13 cellular contexts compared by ENCODE assay signal in the genomic region with DNA sequence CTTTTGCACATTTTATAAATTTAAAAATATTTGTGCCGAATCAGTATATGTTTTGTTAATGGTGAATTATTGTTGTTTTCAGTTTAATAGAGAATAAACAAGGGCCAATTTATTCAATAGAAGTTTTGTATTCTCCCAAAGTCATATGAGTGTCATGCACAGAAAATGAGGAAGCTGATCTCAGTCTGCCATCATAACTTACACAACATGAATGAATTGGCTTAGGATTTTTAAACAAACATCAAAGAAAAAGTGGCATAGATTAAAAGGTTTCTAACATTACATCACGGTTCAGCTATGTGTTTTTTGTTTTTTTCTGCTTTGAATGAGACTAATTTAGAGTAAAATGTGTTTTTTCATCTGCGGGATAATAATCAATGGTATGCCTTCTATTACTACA.
A peak's percentile ranks its signal among the peaks of the same experiment; 100 is the strongest.
DNase-seq lines count a peak whose midpoint lies in the region; ATAC-seq and TF ChIP-seq lines count a peak whose summit lies in the region.
"Had no signal": no experiment of that assay in that cellular context is flagged by ENCODE, and none has a peak within 500 bp of the region (broad histone marks: within the 10 kb centered on the region; RNA-seq: fewer than 3 reads in every experiment).

No MANE protein-coding gene starts in this region.

- DNase-seq in H4 (ENCODE audit: low spot score), result peak; percentile 33
- DNase-seq in SK-MEL-5 (ENCODE audit: low read depth, low spot score), result peak; percentile 88
- DNase-seq in caudate nucleus (lab: John Stamatoyannopoulos, UW), result no peak
- DNase-seq in putamen (ENCODE audit: low spot score), result peak; percentile 48
- no peak for DNase-seq in tibial artery
- no peak for DNase-seq in stimulated activated CD4-positive, alpha-beta T cell treated with anti-CD3 and anti-CD28 coated beads, Interleukin-2, amount 100 ng/mL, for 48 hours
- DNase-seq: C1 segment of cervical spinal cord; CD4-positive, alpha-beta T cell; DMS79; GOT3; HCEC 1CT had no signal

- no peaks in the 10 kb centered on the region for H3K4me1 ChIP-seq in tibial artery

- no peak for TF ChIP-seq CTCF in tibial artery (IDR thresholded peaks at IDR 0.05)

- no peaks in the 10 kb centered on the region for H3K9me3 ChIP-seq in tibial artery

- H3K27me3 ChIP-seq in tibial artery, result no peaks in the 10 kb centered on the region

- in situ Hi-C loops in SK-MEL-5 (cut with HindIII; ENCODE audit: low pct_unique_long_range_greater_than_20kb, low sequenced_read_pairs), result no loop called here

- H3K36me3 ChIP-seq in tibial artery, result no peaks in the 10 kb centered on the region

- H3K27ac ChIP-seq in caudate nucleus (ENCODE audit: low read depth, low read length) (peak overlapping the region; percentile 10), tibial artery (no peak overlapping the region)

- H3K4me3 ChIP-seq in tibial artery, result no peak overlapping the region
- H3K4me3 ChIP-seq: GM12878 had no signal

- ATAC-seq in GM18517 (IDR thresholded peaks at IDR 0.05; ENCODE audit: unreplicated experiment), result no peak
- ATAC-seq: GM12878 had no signal

- intact Hi-C loops in tibial artery (cut with DNase I; ENCODE audit: low total_unique reads), result no loop called here

Comparison
In these comparisons a context has a peak if more than half of its experiments do, and no peak if none do; other contexts are left out.
1. DNase-seq: peak in H4 (single experiment), SK-MEL-5 (single experiment) and putamen (single experiment); none in caudate nucleus (0 of 61), tibial artery (0 of 2) and stimulated activated CD4-positive, alpha-beta T cell treated with anti-CD3 and anti-CD28 coated beads, Interleukin-2, amount 100 ng/mL, for 48 hours (0 of 2).